In the genomic region with DNA sequence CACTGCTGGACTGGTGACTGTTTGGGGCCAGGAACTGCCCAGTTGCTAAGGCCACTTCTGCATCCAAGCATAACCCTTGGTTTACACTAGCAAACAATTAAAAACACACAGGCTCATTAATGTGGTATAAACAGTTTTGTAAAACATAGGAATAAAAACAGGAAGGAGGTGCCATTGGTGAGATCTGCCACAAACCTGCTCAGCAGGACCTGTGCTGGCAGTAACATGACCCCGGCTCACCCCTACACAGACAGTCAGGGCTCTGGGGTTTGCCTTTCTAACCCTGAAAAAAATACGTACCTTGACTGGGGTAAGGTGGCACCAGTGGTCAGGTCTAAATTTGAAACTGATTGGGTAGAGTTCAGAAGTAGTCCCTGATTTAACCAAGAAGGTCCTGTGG, we compare ENCODE assay signal across 13 cellular contexts.
"Had no signal": no experiment of that assay in that cellular context is flagged by ENCODE, and none has a peak within 500 bp of the region (broad histone marks: within the 10 kb centered on the region; RNA-seq: fewer than 3 reads in every experiment).

No MANE protein-coding gene starts in this region.

- DNase-seq: activated CD4-positive, alpha-beta T cell treated with anti-CD3 and anti-CD28 coated beads for 1 hour; activated CD4-positive, alpha-beta T cell treated with anti-CD3 and anti-CD28 coated beads, Interleukin-2, amount 50 U/mL, for 4 hours; activated naive CD4-positive, alpha-beta T cell treated with anti-CD3 and anti-CD28 coated beads, Interleukin-2, amount 50 U/mL, for 16 hours; activated T-cell treated with anti-CD3 and anti-CD28 coated beads, Interleukin-2, amount 50 U/mL, for 1 hour; islet precursor cell; mesendoderm; ovary; stimulated activated CD4-positive, alpha-beta T cell treated with anti-CD3 and anti-CD28 coated beads, Interleukin-2, amount 100 ng/mL, for 48 hours; stimulated activated naive B cell treated with anti-CD40 and anti-IgM and Interleukin-4, amounts not matched to agents 10 μg/mL and 1 μg/mL and 100 μg/mL, for 72 hours had no signal

- H3K4me3 Mint-ChIP-seq: neural progenitor cell; stimulated activated naive B cell treated with anti-CD40 and anti-IgM and Interleukin-4, amounts not matched to agents 10 μg/mL and 1 μg/mL and 100 μg/mL, for 72 hours had no signal

- H3K36me3 ChIP-seq: ovary had no signal

- H3K27me3 Mint-ChIP-seq: stimulated activated naive B cell treated with anti-CD40 and anti-IgM and Interleukin-4, amounts not matched to agents 10 μg/mL and 1 μg/mL and 100 μg/mL, for 72 hours had no signal

- H2AFZ ChIP-seq: neural progenitor cell had no signal

- FAIRE-seq: astrocyte had no signal

- H3K9ac ChIP-seq: neural progenitor cell had no signal

- H3K9me3 Mint-ChIP-seq: neural progenitor cell; stimulated activated naive B cell treated with anti-CD40 and anti-IgM and Interleukin-4, amounts not matched to agents 10 μg/mL and 1 μg/mL and 100 μg/mL, for 72 hours had no signal

- H3K4me3 ChIP-seq: cardiac muscle cell, neural progenitor cell, ovary, tibial nerve had no signal

- H3K27me3 ChIP-seq: cardiac muscle cell, neural progenitor cell, ovary, tibial nerve had no signal

- ATAC-seq: stimulated activated naive B cell treated with anti-CD40 and anti-IgM and Interleukin-4, amounts not matched to agents 10 μg/mL and 1 μg/mL and 100 μg/mL, for 72 hours had no signal

- H3K27ac Mint-ChIP-seq: stimulated activated naive B cell treated with anti-CD40 and anti-IgM and Interleukin-4, amounts not matched to agents 10 μg/mL and 1 μg/mL and 100 μg/mL, for 72 hours had no signal

- H3K27ac ChIP-seq: cardiac muscle cell, neural progenitor cell, ovary, tibial nerve had no signal

- H3K9me3 ChIP-seq: ovary, tibial nerve had no signal
